In the genomic region with DNA sequence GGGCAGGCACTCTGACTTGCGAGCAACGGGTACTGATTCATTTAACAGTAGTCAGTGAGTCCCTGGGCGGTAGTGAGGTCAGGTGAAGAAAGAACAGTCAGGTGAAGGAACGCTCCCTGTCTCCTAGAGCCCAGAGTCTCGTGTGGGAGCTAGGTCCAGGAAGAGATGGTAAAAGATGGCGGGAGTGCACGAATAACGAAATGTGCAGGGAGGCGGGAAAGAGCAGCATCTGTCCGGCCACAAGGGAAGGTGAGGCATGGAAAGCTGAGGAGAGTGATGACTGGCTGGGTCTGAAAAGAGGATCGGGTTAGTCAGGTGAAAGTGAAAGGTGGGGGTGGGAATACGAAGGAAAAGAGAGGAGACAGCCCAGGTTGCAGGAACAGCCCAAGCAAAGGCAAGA, we compare ENCODE assay signal across 24 cellular contexts.
"Had no signal": no experiment of that assay in that cellular context is flagged by ENCODE, and none has a peak within 500 bp of the region (broad histone marks: within the 10 kb centered on the region; RNA-seq: fewer than 3 reads in every experiment).

No MANE protein-coding gene starts in this region.

- H3K27ac Mint-ChIP-seq: nephron; neural progenitor cell; progenitor cell of endocrine pancreas; stimulated activated memory B cell treated with anti-CD40 and anti-IgM and Interleukin-4, amounts not matched to agents 10 μg/mL and 1 μg/mL and 100 μg/mL, for 72 hours had no signal

- H3K27me3 Mint-ChIP-seq: naive thymus-derived CD8-positive, alpha-beta T cell; progenitor cell of endocrine pancreas; stimulated activated memory B cell treated with anti-CD40 and anti-IgM and Interleukin-4, amounts not matched to agents 10 μg/mL and 1 μg/mL and 100 μg/mL, for 72 hours had no signal

- H3K4me2 ChIP-seq: hepatocyte, neural progenitor cell, smooth muscle cell had no signal

- FAIRE-seq: urothelium cell line had no signal

- H3K79me2 ChIP-seq: hepatocyte had no signal

- H3K27ac ChIP-seq: hepatocyte, left ventricle myocardium inferior, neural progenitor cell, ovary, right atrium auricular region, right lobe of liver, suprapubic skin, thoracic aorta, tibial artery, upper lobe of right lung had no signal

- H3K4me1 Mint-ChIP-seq: stimulated activated memory B cell treated with anti-CD40 and anti-IgM and Interleukin-4, amounts not matched to agents 10 μg/mL and 1 μg/mL and 100 μg/mL, for 72 hours had no signal

- H3K27me3 ChIP-seq: hepatocyte, neural progenitor cell, ovary, right atrium auricular region, right lobe of liver, suprapubic skin, tibial artery, upper lobe of right lung had no signal

- H3K36me3 Mint-ChIP-seq: neural progenitor cell had no signal

- ATAC-seq: naive thymus-derived CD8-positive, alpha-beta T cell; right lobe of liver; stimulated activated memory B cell treated with anti-CD40 and anti-IgM and Interleukin-4, amounts not matched to agents 10 μg/mL and 1 μg/mL and 100 μg/mL, for 72 hours; upper lobe of right lung had no signal

- H3K4me3 Mint-ChIP-seq: naive thymus-derived CD8-positive, alpha-beta T cell; nephron; neural progenitor cell; stimulated activated memory B cell treated with anti-CD40 and anti-IgM and Interleukin-4, amounts not matched to agents 10 μg/mL and 1 μg/mL and 100 μg/mL, for 72 hours had no signal

- H3K4me3 ChIP-seq: hepatocyte, left ventricle myocardium inferior, lung, neural progenitor cell, ovary, right atrium auricular region, right lobe of liver, smooth muscle cell, suprapubic skin, thoracic aorta, tibial artery, upper lobe of right lung had no signal

- H3K9me3 ChIP-seq: left ventricle myocardium inferior, ovary, right atrium auricular region, right lobe of liver, suprapubic skin, thoracic aorta, tibial artery, upper lobe of right lung had no signal

- DNase-seq: islet precursor cell; left ventricle myocardium inferior; naive thymus-derived CD8-positive, alpha-beta T cell; ovary; right lobe of liver; stimulated activated CD4-positive, alpha-beta T cell treated with anti-CD3 and anti-CD28 coated beads, Interleukin-1b, Interleukin-23, amount 100 ng/mL, for 48 hours; stimulated activated CD4-positive, alpha-beta T cell treated with anti-CD3 and anti-CD28 coated beads, Interleukin-2, amount 100 ng/mL, for 48 hours; stimulated activated CD4-positive, alpha-beta T cell treated with anti-CD3 and anti-CD28 coated beads, Interleukin-4, amount 100 ng/mL, for 4 hours; stimulated activated CD8-positive, alpha-beta memory T cell treated with anti-CD3 and anti-CD28 coated beads, Interleukin-4, amount 100 ng/mL, for 48 hours; stimulated activated naive CD4-positive, alpha-beta T cell treated with Interleukin-2 at 50 U/mL for 16 hours; tibial artery; trophoblast cell; upper lobe of right lung had no signal

- H3K36me3 ChIP-seq: neural progenitor cell, ovary, right atrium auricular region, right lobe of liver, thoracic aorta had no signal

- H3K9me3 Mint-ChIP-seq: naive thymus-derived CD8-positive, alpha-beta T cell; nephron; neural progenitor cell; stimulated activated memory B cell treated with anti-CD40 and anti-IgM and Interleukin-4, amounts not matched to agents 10 μg/mL and 1 μg/mL and 100 μg/mL, for 72 hours had no signal

- H2AFZ ChIP-seq: hepatocyte, neural progenitor cell had no signal

- H3K9ac ChIP-seq: neural progenitor cell had no signal
